In genomic region chr7:24545215-24545614, GRCh38 we compare ENCODE assay signal across 28 cellular contexts.
"Had no signal": no experiment of that assay in that cellular context is flagged by ENCODE, and none has a peak within 500 bp of the region (broad histone marks: within the 10 kb centered on the region; RNA-seq: fewer than 3 reads in every experiment).

No MANE protein-coding gene starts in this region.

- H3K27me3 ChIP-seq: pancreas, tibial nerve had no signal

- FAIRE-seq: keratinocyte, pancreas had no signal

- ATAC-seq: left cardiac atrium; left lobe of liver; lower lobe of right lung; naive thymus-derived CD8-positive, alpha-beta T cell; pancreas; right cardiac atrium; sciatic nerve; stimulated activated naive CD8-positive, alpha-beta T cell treated with anti-CD3 and anti-CD28 coated beads, Interleukin-15, amount 100 ng/mL, for 72 hours had no signal

- H3K4me1 ChIP-seq: lower lobe of right lung, pancreas, prostate gland, tibial nerve, uterus had no signal

- H3K4me3 Mint-ChIP-seq: naive thymus-derived CD8-positive, alpha-beta T cell; nephron; neural crest cell; stimulated activated naive CD8-positive, alpha-beta T cell treated with anti-CD3 and anti-CD28 coated beads, Interleukin-15, amount 100 ng/mL, for 72 hours; type B pancreatic cell had no signal

- H3K27ac ChIP-seq: lower lobe of right lung, pancreas, prostate gland, skin epidermis, tibial nerve, uterus had no signal

- H3K9me3 ChIP-seq: lower lobe of right lung, pancreas, prostate gland, tibial nerve, uterus had no signal

- H3K4me3 ChIP-seq: lower lobe of right lung, pancreas, prostate gland, skin epidermis, tibial nerve, uterus had no signal

- H3K9me3 Mint-ChIP-seq: naive thymus-derived CD8-positive, alpha-beta T cell; nephron; neural crest cell; stimulated activated naive CD8-positive, alpha-beta T cell treated with anti-CD3 and anti-CD28 coated beads, Interleukin-15, amount 100 ng/mL, for 72 hours; type B pancreatic cell had no signal

- H3K4me1 Mint-ChIP-seq: naive thymus-derived CD8-positive, alpha-beta T cell; nephron; neural crest cell; stimulated activated naive CD8-positive, alpha-beta T cell treated with anti-CD3 and anti-CD28 coated beads, Interleukin-15, amount 100 ng/mL, for 72 hours had no signal

- H3K27ac Mint-ChIP-seq: naive thymus-derived CD8-positive, alpha-beta T cell; nephron; type B pancreatic cell had no signal

- H3K36me3 ChIP-seq: lower lobe of right lung, pancreas, prostate gland, tibial nerve, uterus had no signal

- H3K36me3 Mint-ChIP-seq: naive thymus-derived CD8-positive, alpha-beta T cell; type B pancreatic cell had no signal

- DNase-seq: hippocampal formation; kidney glomerular epithelial cell; left cardiac atrium; lower lobe of right lung; mammary epithelial cell; mesenchymal stem cell; naive thymus-derived CD8-positive, alpha-beta T cell; nucleus accumbens; pancreas; retina; right cardiac atrium; stimulated activated CD4-positive, alpha-beta T cell treated with anti-CD3 and anti-CD28 coated beads, Interleukin-12 subunit alpha, Interleukin-12 subunit beta, amount 100 ng/mL, for 4 hours; stimulated activated CD4-positive, alpha-beta T cell treated with anti-CD3 and anti-CD28 coated beads, Interleukin-15, amount 100 ng/mL, for 24 hours; stimulated activated CD4-positive, alpha-beta T cell treated with anti-CD3 and anti-CD28 coated beads, Interleukin-2, amount 100 ng/mL, for 24 hours; stimulated activated CD4-positive, alpha-beta T cell treated with anti-CD3 and anti-CD28 coated beads, Interleukin-4, amount 100 ng/mL, for 1 hour; stimulated activated naive CD4-positive, alpha-beta T cell treated with Interleukin-2 at 50 U/mL for 16 hours; stimulated activated naive CD8-positive, alpha-beta T cell treated with anti-CD3 and anti-CD28 coated beads, Interleukin-15, amount 100 ng/mL, for 72 hours; substantia nigra; uterus had no signal
